In the genomic region with DNA sequence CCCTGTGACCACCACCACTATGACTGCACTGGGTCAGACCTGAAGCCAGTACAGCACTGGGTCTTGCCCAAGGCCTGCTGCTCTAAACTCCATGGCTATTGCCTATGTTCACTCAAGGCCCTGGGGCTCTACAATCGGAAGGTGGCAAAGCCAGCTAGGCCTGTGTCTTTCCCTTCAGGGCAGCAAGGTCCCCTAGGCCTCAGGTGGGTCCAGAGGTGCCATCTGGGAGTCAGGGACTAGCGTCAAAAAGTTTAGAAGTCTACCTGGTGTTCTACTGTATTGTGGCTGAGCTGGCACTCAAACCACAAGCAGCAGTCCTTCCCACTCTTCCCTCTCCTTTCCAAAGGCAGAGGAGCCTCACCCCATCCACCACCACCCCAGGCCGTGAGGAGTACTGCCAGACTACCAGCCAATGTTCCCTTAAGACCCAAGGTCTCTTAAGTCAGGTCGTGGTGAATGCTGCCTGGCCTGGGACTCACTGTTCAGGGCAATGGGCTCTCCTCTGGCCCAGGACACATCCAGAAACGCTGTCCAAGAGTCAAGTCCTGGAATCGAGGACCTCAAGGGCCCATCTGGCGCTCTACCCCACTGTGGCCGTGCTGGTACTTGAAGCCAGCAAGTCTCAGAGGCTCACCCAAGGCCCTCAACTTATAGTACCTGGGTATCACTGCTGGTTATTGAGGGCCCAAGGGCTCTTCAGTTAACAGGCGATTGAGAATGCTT, we compare ENCODE assay signal across 19 cellular contexts.
"Had no signal": no experiment of that assay in that cellular context is flagged by ENCODE, and none has a peak within 500 bp of the region (broad histone marks: within the 10 kb centered on the region; RNA-seq: fewer than 3 reads in every experiment).

No MANE protein-coding gene starts in this region.

- H3K4me3 ChIP-seq: gastrocnemius medialis, heart left ventricle, spleen, thoracic aorta, uterus had no signal

- H3K9me3 Mint-ChIP-seq: activated CD4-positive, alpha-beta T cell treated with anti-CD3 and anti-CD28 coated beads, Interleukin-2, amount 10 ng/mL, durations not matched to agents 7 days and 5 days; dendritic cell treated with granulocyte-macrophage colony-stimulating factor and Interleukin-4, amounts not matched to agents 40 ng/mL and 50 ng/mL, for 4 days; effector memory CD8-positive, alpha-beta T cell; stimulated activated naive CD8-positive, alpha-beta T cell treated with anti-CD3 and anti-CD28 coated beads, Interleukin-15, amount 100 ng/mL, for 72 hours had no signal

- H3K27ac Mint-ChIP-seq: activated CD4-positive, alpha-beta T cell treated with anti-CD3 and anti-CD28 coated beads, Interleukin-2, amount 10 ng/mL, durations not matched to agents 7 days and 5 days; activated naive CD8-positive, alpha-beta T cell; dendritic cell treated with granulocyte-macrophage colony-stimulating factor and Interleukin-4, amounts not matched to agents 40 ng/mL and 50 ng/mL, for 4 days; effector memory CD8-positive, alpha-beta T cell; naive thymus-derived CD4-positive, alpha-beta T cell; progenitor cell of endocrine pancreas had no signal

- H3K9me3 ChIP-seq: gastrocnemius medialis, heart left ventricle, neutrophil, spleen, thoracic aorta, uterus had no signal

- DNase-seq: activated CD4-positive, alpha-beta T cell treated with anti-CD3 and anti-CD28 coated beads, Interleukin-2, amount 10 ng/mL, durations not matched to agents 7 days and 5 days; activated gamma-delta T cell; anterior cingulate cortex; cerebellar nuclear complex; effector memory CD8-positive, alpha-beta T cell; left colon; naive thymus-derived CD4-positive, alpha-beta T cell; stimulated activated naive CD8-positive, alpha-beta T cell treated with anti-CD3 and anti-CD28 coated beads, Interleukin-15, amount 100 ng/mL, for 72 hours; T-helper 9 cell had no signal

- H3K36me3 ChIP-seq: gastrocnemius medialis, heart left ventricle, neutrophil, spleen, thoracic aorta, uterus had no signal

- H3K27ac ChIP-seq: gastrocnemius medialis, heart left ventricle, neutrophil, spleen, thoracic aorta, uterus had no signal

- H3K4me3 Mint-ChIP-seq: activated CD4-positive, alpha-beta T cell treated with anti-CD3 and anti-CD28 coated beads, Interleukin-2, amount 10 ng/mL, durations not matched to agents 7 days and 5 days; activated naive CD8-positive, alpha-beta T cell; dendritic cell treated with granulocyte-macrophage colony-stimulating factor and Interleukin-4, amounts not matched to agents 40 ng/mL and 50 ng/mL, for 4 days; effector memory CD8-positive, alpha-beta T cell; naive thymus-derived CD4-positive, alpha-beta T cell; stimulated activated naive CD8-positive, alpha-beta T cell treated with anti-CD3 and anti-CD28 coated beads, Interleukin-15, amount 100 ng/mL, for 72 hours had no signal

- ATAC-seq: effector memory CD8-positive, alpha-beta T cell; gastrocnemius medialis; heart left ventricle; left colon; naive thymus-derived CD4-positive, alpha-beta T cell; sciatic nerve; stimulated activated naive CD8-positive, alpha-beta T cell treated with anti-CD3 and anti-CD28 coated beads, Interleukin-15, amount 100 ng/mL, for 72 hours had no signal

- H3K4me1 ChIP-seq: gastrocnemius medialis, spleen, uterus had no signal

- H3K4me1 Mint-ChIP-seq: stimulated activated naive CD8-positive, alpha-beta T cell treated with anti-CD3 and anti-CD28 coated beads, Interleukin-15, amount 100 ng/mL, for 72 hours had no signal

- H3K36me3 Mint-ChIP-seq: activated naive CD8-positive, alpha-beta T cell had no signal
